ENCODE assay signal across 7 cellular contexts in the genomic region with DNA sequence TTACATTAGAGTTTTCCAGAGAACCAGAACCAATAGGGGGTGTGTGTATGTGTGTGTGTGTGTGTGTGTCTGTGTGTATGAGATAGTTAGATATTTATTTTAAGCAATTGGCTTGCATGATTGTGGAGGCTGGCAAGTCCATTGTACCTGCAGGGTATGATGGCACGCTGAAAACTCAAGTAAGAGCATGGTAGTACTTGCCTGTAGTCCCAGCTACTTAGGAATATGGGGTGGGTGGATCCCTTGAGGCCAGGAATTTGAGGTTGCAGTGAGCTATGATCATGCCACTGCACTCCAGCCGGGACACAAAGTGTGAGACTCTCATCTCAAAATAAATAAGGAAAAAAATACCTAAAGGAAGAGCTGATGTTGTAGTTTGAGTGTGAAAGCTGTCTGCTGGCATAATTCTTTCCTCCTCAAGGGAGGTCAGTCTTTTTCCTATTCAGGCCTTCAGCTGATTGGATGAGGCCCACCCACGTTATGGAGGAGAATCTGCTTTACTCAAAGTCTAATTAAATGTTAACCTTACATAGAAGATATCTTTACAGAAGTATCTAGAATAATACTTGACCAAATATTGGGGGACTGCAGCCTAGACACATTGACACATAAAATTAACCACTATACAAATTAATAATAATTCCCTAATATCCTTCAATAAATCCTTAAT.
"Had no signal": no experiment of that assay in that cellular context is flagged by ENCODE, and none has a peak within 500 bp of the region (broad histone marks: within the 10 kb centered on the region; RNA-seq: fewer than 3 reads in every experiment).

No MANE protein-coding gene starts in this region.

- DNase-seq: GM23248, GOT3, H7, IMR-90 had no signal

- H3K9me3 ChIP-seq: HAP-1 had no signal

- H3K4me1 ChIP-seq: HAP-1 had no signal

- FAIRE-seq: HTR-8/SVneo had no signal

- H3K27ac ChIP-seq: GM23248 had no signal

- H3K36me3 ChIP-seq: HAP-1 had no signal

- ATAC-seq: HCT116 had no signal

- H3K9ac ChIP-seq: GM23248 had no signal

- H3K4me3 ChIP-seq: GM23248, HAP-1 had no signal

- H2AFZ ChIP-seq: GM23248 had no signal
